ENCODE assay signal across 22 cellular contexts in the genomic region with DNA sequence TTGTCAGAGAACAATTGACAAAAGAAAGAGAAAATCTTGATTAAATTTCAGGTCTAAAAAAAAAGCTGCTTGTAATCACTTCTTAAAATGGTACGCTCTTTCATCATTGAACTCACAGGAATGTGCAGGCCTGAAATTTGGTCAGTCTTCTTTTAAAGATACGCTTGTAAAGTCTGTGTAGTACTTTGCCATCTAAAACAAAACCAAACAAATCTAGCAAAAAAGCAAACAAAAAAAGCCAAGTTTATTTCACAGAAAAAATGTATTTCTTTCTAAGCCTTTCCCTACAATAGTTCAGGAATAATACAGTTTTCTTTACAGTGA.
DNase-seq lines count a peak whose midpoint lies in the region; ATAC-seq and TF ChIP-seq lines count a peak whose summit lies in the region.
"Had no signal": no experiment of that assay in that cellular context is flagged by ENCODE, and none has a peak within 500 bp of the region (broad histone marks: within the 10 kb centered on the region; RNA-seq: fewer than 3 reads in every experiment).

No MANE protein-coding gene starts in this region.

- H3K9ac ChIP-seq in parathyroid adenoma, result no peak overlapping the region
- H3K9ac ChIP-seq: BLaER1 had no signal

- H3K9me3 ChIP-seq in left ventricle myocardium inferior (replicated peaks) (no peaks in the 10 kb centered on the region), gastroesophageal sphincter (no peaks in the 10 kb centered on the region), parathyroid adenoma (ENCODE audit: control insufficient read depth, low read length) (no peaks in the 10 kb centered on the region)
- H3K9me3 ChIP-seq: HAP-1 had no signal

- peak overlapping the region; percentile 52 for H3K4me2 ChIP-seq in parathyroid adenoma (ENCODE audit: low read length)
- H3K4me2 ChIP-seq: BLaER1 had no signal

- WGBS in gastroesophageal sphincter (ENCODE audit: low coverage in 1 of 2), 2 donors, result 60 to 71% methylated on average over 2 of the region's 2 CpGs

- H3K79me2 ChIP-seq in parathyroid adenoma, result no peaks in the 10 kb centered on the region

- H3K27me3 ChIP-seq in left ventricle myocardium inferior (ENCODE audit: low read depth), result no peaks in the 10 kb centered on the region
- H3K27me3 ChIP-seq in gastroesophageal sphincter, result no peaks in the 10 kb centered on the region
- H3K27me3 ChIP-seq in parathyroid adenoma (ENCODE audit: control insufficient read depth, insufficient read depth, low read length), result no peaks in the 10 kb centered on the region
- H3K27me3 ChIP-seq: BLaER1 had no signal

- CTCF ChIA-PET in activated CD4-positive, alpha-beta T cell treated with anti-CD3 and anti-CD28 coated beads for 36 hours (lab: Charles Lee), result interaction anchor here (0.6 kb wide), 2 partner anchors 37 to 102 kb away, joined by 3 read pairs; no protein-coding TSS in a partner anchor

- no peaks in the 10 kb centered on the region for H3K27me3 Mint-ChIP-seq in activated CD4-positive, alpha-beta T cell treated with anti-CD3 and anti-CD28 coated beads for 36 hours
- H3K27me3 Mint-ChIP-seq: CD4-positive, alpha-beta T cell had no signal

- no peak for TF ChIP-seq POLR2A in gastroesophageal sphincter (IDR thresholded peaks at IDR 0.05)

- no peak overlapping the region for H2AFZ ChIP-seq in parathyroid adenoma

- no peak overlapping the region for H3K4me3 Mint-ChIP-seq in activated CD4-positive, alpha-beta T cell treated with anti-CD3 and anti-CD28 coated beads for 36 hours
- H3K4me3 Mint-ChIP-seq: B cell; CD14-positive monocyte; CD4-positive, alpha-beta T cell; CD8-positive, alpha-beta memory T cell; HFFc6 had no signal

- H3K4me3 ChIP-seq in left ventricle myocardium inferior (no peak overlapping the region), gastroesophageal sphincter (no peak overlapping the region), parathyroid adenoma (ENCODE audit: low read depth, low read length) (no peak overlapping the region)
- H3K4me3 ChIP-seq: BLaER1, GM12878, HAP-1 had no signal

- H3K36me3 Mint-ChIP-seq in activated CD4-positive, alpha-beta T cell treated with anti-CD3 and anti-CD28 coated beads for 36 hours (ENCODE audit: low read depth), result no peaks in the 10 kb centered on the region
- H3K36me3 Mint-ChIP-seq: CD14-positive monocyte; CD8-positive, alpha-beta memory T cell had no signal

- no peak for DNase-seq in Right ventricle myocardium superior
- DNase-seq in left ventricle myocardium inferior, result no peak
- no peak for DNase-seq in activated CD4-positive, alpha-beta T cell treated with anti-CD3 and anti-CD28 coated beads for 36 hours
- no peak for DNase-seq in NCI-H146 (lab: John Stamatoyannopoulos, UW)
- DNase-seq in GM19240 (ENCODE audit: insufficient read length, low spot score), result no peak
- DNase-seq: CD4-positive, alpha-beta T cell; CD8-positive, alpha-beta memory T cell; DMS 273 treated with DMSO at 0.1 percent for 48 hours; DMS79; EL; GDM1; GOT3; HFFc6 had no signal

- no peaks in the 10 kb centered on the region for H3K9me3 Mint-ChIP-seq in activated CD4-positive, alpha-beta T cell treated with anti-CD3 and anti-CD28 coated beads for 36 hours (ENCODE audit: low read depth)
- H3K9me3 Mint-ChIP-seq: CD4-positive, alpha-beta T cell; CD8-positive, alpha-beta memory T cell had no signal

- no peak for TF ChIP-seq EP300 in gastroesophageal sphincter (IDR thresholded peaks at IDR 0.05)

- TF ChIP-seq CTCF in left ventricle myocardium inferior (IDR thresholded peaks at IDR 0.05; ENCODE audit: borderline replicate concordance) (no peak), gastroesophageal sphincter (IDR thresholded peaks at IDR 0.05) (no peak), parathyroid adenoma (IDR thresholded peaks at IDR 0.05) (no peak)

- H3K4me1 ChIP-seq in left ventricle myocardium inferior (no peaks in the 10 kb centered on the region), gastroesophageal sphincter (peaks cover 0 to 9% (median 0%) of the 10 kb centered on the region in 3 donors), parathyroid adenoma (peaks cover 6% of the 10 kb centered on the region)
- H3K4me1 ChIP-seq: HAP-1 had no signal

- intact Hi-C loops in Right ventricle myocardium superior (cut with DNase I) (no loop called here), left ventricle myocardium inferior (cut with micrococcal nuclease) (no loop called here)
- intact Hi-C loops in activated CD4-positive, alpha-beta T cell treated with anti-CD3 and anti-CD28 coated beads for 36 hours (cut with DNase I, micrococcal nuclease), result no loop called here

- POLR2A ChIA-PET in activated CD4-positive, alpha-beta T cell treated with anti-CD3 and anti-CD28 coated beads for 36 hours (lab: Charles Lee), result no interaction called here

- ATAC-seq in Right ventricle myocardium superior (ENCODE audit: poor library complexity) (peak; percentile 55), gastroesophageal sphincter (peak; percentile 40), HG03139 (IDR thresholded peaks at IDR 0.05; ENCODE audit: unreplicated experiment) (no peak)
- no peak for ATAC-seq in activated CD4-positive, alpha-beta T cell treated with anti-CD3 and anti-CD28 coated beads for 36 hours
- ATAC-seq: GM12878 had no signal

- no peaks in the 10 kb centered on the region for H3K4me1 Mint-ChIP-seq in activated CD4-positive, alpha-beta T cell treated with anti-CD3 and anti-CD28 coated beads for 36 hours
- H3K4me1 Mint-ChIP-seq: B cell; CD8-positive, alpha-beta memory T cell had no signal

- no peaks in the 10 kb centered on the region for H3K36me3 ChIP-seq in left ventricle myocardium inferior
- no peaks in the 10 kb centered on the region for H3K36me3 ChIP-seq in gastroesophageal sphincter
- no peaks in the 10 kb centered on the region for H3K36me3 ChIP-seq in parathyroid adenoma (ENCODE audit: control insufficient read depth, insufficient read depth, low read length)
- H3K36me3 ChIP-seq: BLaER1, HAP-1 had no signal

- H3K27ac ChIP-seq in left ventricle myocardium inferior (replicated peaks) (no peak overlapping the region), gastroesophageal sphincter (peak overlapping the region in 1 of 4 donors; percentile 32), parathyroid adenoma (no peak overlapping the region)
- H3K27ac ChIP-seq: 22Rv1, BLaER1 had no signal

- H3K27ac Mint-ChIP-seq in activated CD4-positive, alpha-beta T cell treated with anti-CD3 and anti-CD28 coated beads for 36 hours, result no peak overlapping the region
- H3K27ac Mint-ChIP-seq: B cell; CD14-positive monocyte; CD4-positive, alpha-beta T cell; HFFc6 had no signal

Comparison
In these comparisons a context has a peak if more than half of its experiments do, and no peak if none do; other contexts are left out.
1. ATAC-seq: peak in Right ventricle myocardium superior (single experiment) and gastroesophageal sphincter (single experiment); none in activated CD4-positive, alpha-beta T cell treated with anti-CD3 and anti-CD28 coated beads for 36 hours (single experiment) and HG03139 (single experiment).